ENCODE assay signal across 26 cellular contexts in genomic region chr2:1559589-1560175, GRCh38.
"Had no signal": no experiment of that assay in that cellular context is flagged by ENCODE, and none has a peak within 500 bp of the region (broad histone marks: within the 10 kb centered on the region; RNA-seq: fewer than 3 reads in every experiment).

No MANE protein-coding gene starts in this region.

- H3K9me3 Mint-ChIP-seq: activated CD4-positive, alpha-beta memory T cell treated with anti-CD3 and anti-CD28 coated beads, Interleukin-2, amount 10 ng/mL, durations not matched to agents 7 days and 5 days; activated CD4-positive, alpha-beta T cell treated with anti-CD3 and anti-CD28 coated beads, Interleukin-2, amount 10 ng/mL, durations not matched to agents 7 days and 5 days; activated T-cell treated with anti-CD3 and anti-CD28 coated beads, Interleukin-2, amount 50 U/mL, for 24 hours; activated T-cell treated with anti-CD3 and anti-CD28 coated beads, Interleukin-2, amount 50 U/mL, for 72 hours; central memory CD8-positive, alpha-beta T cell; dendritic cell treated with granulocyte-macrophage colony-stimulating factor and Interleukin-4, amounts not matched to agents 40 ng/mL and 50 ng/mL, for 4 days; endodermal cell had no signal

- H3K27me3 ChIP-seq: brain microvascular endothelial cell had no signal

- H3K4me3 Mint-ChIP-seq: activated CD4-positive, alpha-beta memory T cell treated with anti-CD3 and anti-CD28 coated beads, Interleukin-2, amount 10 ng/mL, durations not matched to agents 7 days and 5 days; activated CD4-positive, alpha-beta T cell treated with anti-CD3 and anti-CD28 coated beads, Interleukin-2, amount 10 ng/mL, durations not matched to agents 7 days and 5 days; activated naive CD8-positive, alpha-beta T cell; activated T-cell treated with anti-CD3 and anti-CD28 coated beads, Interleukin-2, amount 50 U/mL, for 24 hours; activated T-cell treated with anti-CD3 and anti-CD28 coated beads, Interleukin-2, amount 50 U/mL, for 72 hours; central memory CD8-positive, alpha-beta T cell; dendritic cell treated with granulocyte-macrophage colony-stimulating factor and Interleukin-4, amounts not matched to agents 40 ng/mL and 50 ng/mL, for 4 days; endodermal cell had no signal

- H3K27me3 Mint-ChIP-seq: activated CD4-positive, alpha-beta T cell treated with anti-CD3 and anti-CD28 coated beads, Interleukin-2, amount 10 ng/mL, durations not matched to agents 7 days and 5 days; activated naive CD8-positive, alpha-beta T cell; activated T-cell treated with anti-CD3 and anti-CD28 coated beads, Interleukin-2, amount 50 U/mL, for 24 hours; central memory CD8-positive, alpha-beta T cell; dendritic cell treated with granulocyte-macrophage colony-stimulating factor and Interleukin-4, amounts not matched to agents 40 ng/mL and 50 ng/mL, for 4 days had no signal

- H3K27ac ChIP-seq: brain microvascular endothelial cell, coronary artery, dorsolateral prefrontal cortex had no signal

- ATAC-seq: activated T-cell treated with anti-CD3 and anti-CD28 coated beads, Interleukin-2, amount 50 U/mL, for 72 hours; esophagus mucosa had no signal

- H3K36me3 ChIP-seq: brain microvascular endothelial cell had no signal

- H3K27ac Mint-ChIP-seq: activated CD4-positive, alpha-beta memory T cell treated with anti-CD3 and anti-CD28 coated beads, Interleukin-2, amount 10 ng/mL, durations not matched to agents 7 days and 5 days; activated CD4-positive, alpha-beta T cell treated with anti-CD3 and anti-CD28 coated beads, Interleukin-2, amount 10 ng/mL, durations not matched to agents 7 days and 5 days; activated naive CD8-positive, alpha-beta T cell; activated T-cell treated with anti-CD3 and anti-CD28 coated beads, Interleukin-2, amount 50 U/mL, for 24 hours; activated T-cell treated with anti-CD3 and anti-CD28 coated beads, Interleukin-2, amount 50 U/mL, for 72 hours; dendritic cell treated with granulocyte-macrophage colony-stimulating factor and Interleukin-4, amounts not matched to agents 40 ng/mL and 50 ng/mL, for 4 days; endodermal cell had no signal

- H3K4me3 ChIP-seq: coronary artery, dorsolateral prefrontal cortex had no signal

- DNase-seq: activated CD4-positive, alpha-beta memory T cell treated with anti-CD3 and anti-CD28 coated beads, Interleukin-2, amount 10 ng/mL, durations not matched to agents 7 days and 5 days; activated CD4-positive, alpha-beta T cell treated with anti-CD3 and anti-CD28 coated beads for 1 hour; activated CD4-positive, alpha-beta T cell treated with anti-CD3 and anti-CD28 coated beads for 4 hours; activated CD4-positive, alpha-beta T cell treated with anti-CD3 and anti-CD28 coated beads, Interleukin-2, amount 10 ng/mL, durations not matched to agents 7 days and 5 days; activated CD4-positive, alpha-beta T cell treated with anti-CD3 and anti-CD28 coated beads, Interleukin-2, amount 50 U/mL, for 4 hours; activated CD8-positive, alpha-beta memory T cell treated with anti-CD3 and anti-CD28 coated beads, Interleukin-2, amount 50 U/mL, for 48 hours; activated gamma-delta T cell; activated naive CD4-positive, alpha-beta T cell; activated naive CD4-positive, alpha-beta T cell treated with anti-CD3 and anti-CD28 coated beads, Interleukin-2, amount 50 U/mL, for 16 hours; activated T-cell treated with anti-CD3 and anti-CD28 coated beads for 4 hours; activated T-cell treated with anti-CD3 and anti-CD28 coated beads, Interleukin-2, amount 50 U/mL, for 24 hours; activated T-cell treated with anti-CD3 and anti-CD28 coated beads, Interleukin-2, amount 50 U/mL, for 72 hours; amniotic stem cell; anterior cingulate cortex; brain microvascular endothelial cell; dorsolateral prefrontal cortex; effector memory CD4-positive, alpha-beta T cell; endodermal cell; foreskin fibroblast; T-helper 1 cell; T-helper 2 cell had no signal

- H3K36me3 Mint-ChIP-seq: activated naive CD8-positive, alpha-beta T cell had no signal
